In genomic region chr1:201460783-201461182, GRCh38 we compare ENCODE assay signal across 2 cellular contexts.
TF ChIP-seq lines count a peak whose summit lies in the region.

No MANE protein-coding gene starts in this region.

TF ChIP-seq in IMR-90, 13 proteins besides CTCF, POLR2A, EP300 and RAD21 (continued from another document):
- TF ChIP-seq MXI1 (IDR thresholded peaks at IDR 0.05; ENCODE audit: borderline replicate concordance, low read depth, low read length) (no peak), NFE2L2 (IDR thresholded peaks at IDR 0.05; ENCODE audit: low read depth, low read length) (no peak), RFX5 (IDR thresholded peaks at IDR 0.05; ENCODE audit: low read depth, low read length) (no peak), RCOR1 (IDR thresholded peaks at IDR 0.05; ENCODE audit: insufficient replicate concordance, low read length) (no peak), SMC3 (IDR thresholded peaks at IDR 0.05; ENCODE audit: low read depth, low read length) (no peak), BHLHE40 (IDR thresholded peaks at IDR 0.05; ENCODE audit: low read depth, low read length) (no peak), USF2 (IDR thresholded peaks at IDR 0.05; ENCODE audit: low read depth, low read length) (no peak), FOS (IDR thresholded peaks at IDR 0.05; ENCODE audit: low read depth, low read length) (no peak), CEBPB (IDR thresholded peaks at IDR 0.05; ENCODE audit: low read depth, low read length) (no peak), ELK1 (IDR thresholded peaks at IDR 0.05; ENCODE audit: borderline replicate concordance, low read depth, low read length) (no peak)

TF ChIP-seq in HEK293T, 16 proteins besides CTCF, POLR2A, EP300 and RAD21 (continued from another document):
- TF ChIP-seq ARNT (IDR thresholded peaks at IDR 0.05) (no peak), BHLHE40 (IDR thresholded peaks at IDR 0.05; ENCODE audit: borderline replicate concordance) (no peak), FOXA1 (IDR thresholded peaks at IDR 0.05) (no peak), TARDBP (IDR thresholded peaks at IDR 0.05) (no peak), L3MBTL2 (conservative IDR thresholded peaks at IDR 0.05) (no peak), FOXK2 (IDR thresholded peaks at IDR 0.05) (no peak), PKNOX1 (IDR thresholded peaks at IDR 0.05) (no peak), NFRKB (IDR thresholded peaks at IDR 0.05) (no peak), FOXM1 (IDR thresholded peaks at IDR 0.05; ENCODE audit: borderline replicate concordance) (no peak)
